Comparison of ENCODE assay signal across 1 cellular context in genomic region chr11:76444384-76445121, GRCh38.
TF ChIP-seq lines count a peak whose summit lies in the region.

EMSY (plus strand) TSS chr11:76445018; CDS start chr11:76446939, 1,921 bp downstream.

TF ChIP-seq in HepG2, 621 proteins besides CTCF, POLR2A, EP300 and RAD21 (continued from another document and continues in another):
- TF ChIP-seq NFAT5 (CRISPR knock-in tag; IDR thresholded peaks at IDR 0.05) (no peak), NFYB (CRISPR knock-in tag; IDR thresholded peaks at IDR 0.05) (peak; percentile 87), SOX13 (IDR thresholded peaks at IDR 0.05) (no peak), SOX13 (CRISPR knock-in tag; conservative IDR thresholded peaks at IDR 0.05 in 1 of 2, IDR thresholded peaks at IDR 0.05 in 1 of 2) (peak in 1 of 2 experiments; percentile 43; a peak in 2 of 4 replicates), PRDM4 (CRISPR knock-in tag; IDR thresholded peaks at IDR 0.05; ENCODE audit: borderline replicate concordance) (0 out of 2 replicates have a peak, but pooled peaks have one; percentile 21), HOXA7 (CRISPR knock-in tag; IDR thresholded peaks at IDR 0.05) (no peak), HNF1A (IDR thresholded peaks at IDR 0.05; ENCODE audit: low read depth) (0 out of 2 replicates have a peak, but pooled peaks have one; percentile 25), HNF1A (CRISPR knock-in tag; IDR thresholded peaks at IDR 0.05; ENCODE audit: borderline replicate concordance) (peak; percentile 64; the same call in 1 of the 2 replicates), ZNF24 (IDR thresholded peaks at IDR 0.05) (no peak), ZFP91 (CRISPR knock-in tag; IDR thresholded peaks at IDR 0.05; ENCODE audit: borderline replicate concordance) (0 out of 2 replicates have a peak, but pooled peaks have one; percentile 61), ZNF549 (CRISPR knock-in tag; IDR thresholded peaks at IDR 0.05) (no peak), ZNF776 (CRISPR knock-in tag; IDR thresholded peaks at IDR 0.05) (peak; percentile 64; the same call in 1 of the 2 replicates), TFDP1 (CRISPR knock-in tag; IDR thresholded peaks at IDR 0.05; ENCODE audit: borderline replicate concordance) (peak; percentile 95), TRIM24 (CRISPR knock-in tag; IDR thresholded peaks at IDR 0.05) (no peak), ZNF749 (CRISPR knock-in tag; IDR thresholded peaks at IDR 0.05; ENCODE audit: borderline replicate concordance) (peak; percentile 88; the same call in 1 of the 2 replicates), SP2 (CRISPR knock-in tag; IDR thresholded peaks at IDR 0.05) (peak; percentile 44; the same call in 1 of the 2 replicates), ZNF264 (CRISPR knock-in tag; IDR thresholded peaks at IDR 0.05) (peak; percentile 36; the same call in 1 of the 2 replicates), ZBTB26 (CRISPR knock-in tag; IDR thresholded peaks at IDR 0.05; ENCODE audit: borderline replicate concordance) (peak; percentile 61; the same call in 1 of the 2 replicates), RARG (CRISPR knock-in tag; IDR thresholded peaks at IDR 0.05; ENCODE audit: low read depth) (no peak), RNF2 (conservative IDR thresholded peaks at IDR 0.05; ENCODE audit: low read depth) (no peak), HIVEP1 (CRISPR knock-in tag; IDR thresholded peaks at IDR 0.05) (peak; percentile 68; the same call in 1 of the 2 replicates), ZNF451 (CRISPR knock-in tag; IDR thresholded peaks at IDR 0.05) (no peak), FOXK2 (IDR thresholded peaks at IDR 0.05) (peak; percentile 28; the same call in 1 of the 2 replicates), TEAD2 (CRISPR knock-in tag; IDR thresholded peaks at IDR 0.05) (no peak), ZBTB3 (CRISPR knock-in tag; IDR thresholded peaks at IDR 0.05; ENCODE audit: borderline replicate concordance, low read depth) (no peak), KAT8 (CRISPR knock-in tag; IDR thresholded peaks at IDR 0.05) (peak; percentile 87), ZNF777 (CRISPR knock-in tag; IDR thresholded peaks at IDR 0.05) (peak; percentile 95), ZNF280D (CRISPR knock-in tag; IDR thresholded peaks at IDR 0.05) (0 out of 2 replicates have a peak, but pooled peaks have one; percentile 65), PCBP1 (IDR thresholded peaks at IDR 0.05; ENCODE audit: borderline replicate concordance, low read depth, low read length) (no peak), ZNF790 (CRISPR knock-in tag; IDR thresholded peaks at IDR 0.05; ENCODE audit: borderline replicate concordance) (no peak), IRF1 (CRISPR knock-in tag; IDR thresholded peaks at IDR 0.05; ENCODE audit: low read depth) (no peak), ZBTB20 (CRISPR knock-in tag; IDR thresholded peaks at IDR 0.05; ENCODE audit: borderline replicate concordance, low read depth) (peak; percentile 20; the same call in 1 of the 2 replicates), EEA1 (CRISPR knock-in tag; IDR thresholded peaks at IDR 0.05; ENCODE audit: borderline replicate concordance) (peak; percentile 33; the same call in 1 of the 2 replicates), RNF219 (CRISPR knock-in tag; IDR thresholded peaks at IDR 0.05) (no peak)
